In genomic region chr5:123881791-123882244, GRCh38 we compare ENCODE assay signal across 11 cellular contexts.
DNase-seq lines count a peak whose midpoint lies in the region; ATAC-seq, FAIRE-seq and TF ChIP-seq lines count a peak whose summit lies in the region.
"Had no signal": no experiment of that assay in that cellular context is flagged by ENCODE, and none has a peak within 500 bp of the region (broad histone marks: within the 10 kb centered on the region; RNA-seq: fewer than 3 reads in every experiment).

No MANE protein-coding gene starts in this region.

- FAIRE-seq in A549 (lab: Jason Lieb, UNC) (no peak), astrocyte (lab: Jason Lieb, UNC) (peak; percentile 17)

- no peaks in the 10 kb centered on the region for H3K27me3 Mint-ChIP-seq in astrocyte (ENCODE audit: low read depth, unreplicated experiment)

- peaks cover 6% of the 10 kb centered on the region; the same call in 1 of the 3 replicates for H3K4me1 ChIP-seq in A549
- peaks cover 14% of the 10 kb centered on the region for H3K4me1 ChIP-seq in GM23248 (ENCODE audit: insufficient read depth)
- peaks cover 21% of the 10 kb centered on the region for H3K4me1 ChIP-seq in astrocyte (ENCODE audit: insufficient read depth, low read length)
- H3K4me1 ChIP-seq in Peyer's patch, result no peaks in the 10 kb centered on the region

- POLR2A ChIA-PET in A549 (lab: Yijun Ruan, JAX), result no interaction called here

- no peak overlapping the region for H3K9ac ChIP-seq in GM23248
- H3K9ac ChIP-seq in astrocyte (ENCODE audit: low read length), result no peak overlapping the region

- no peaks in the 10 kb centered on the region for H3K9me2 ChIP-seq in GM23248 (ENCODE audit: insufficient read depth)

- peaks cover 16% of the 10 kb centered on the region for H3K4me1 Mint-ChIP-seq in astrocyte (ENCODE audit: low read depth, unreplicated experiment)

- no peak overlapping the region for H3K4me3 Mint-ChIP-seq in astrocyte (ENCODE audit: unreplicated experiment)

- no peak for TF ChIP-seq RAD21 in A549 (conservative IDR thresholded peaks at IDR 0.05 in 1 of 2, IDR thresholded peaks at IDR 0.05 in 1 of 2)

- H3K4me2 ChIP-seq in A549, result 0 out of 3 replicates have a peak overlapping the region, but pooled peaks have one; percentile 11
- H3K4me2 ChIP-seq in GM23248 (ENCODE audit: unreplicated experiment), result no peak overlapping the region
- peak overlapping the region; percentile 40 for H3K4me2 ChIP-seq in astrocyte (ENCODE audit: low read length)

- H3K9me3 Mint-ChIP-seq in astrocyte (ENCODE audit: unreplicated experiment), result no peaks in the 10 kb centered on the region

- peak overlapping the region; percentile 87 for H3K27ac Mint-ChIP-seq in astrocyte (ENCODE audit: unreplicated experiment)

- in situ Hi-C loops in GM23248 (cut with MboI), result no loop called here

- DNase-seq in A549 (ENCODE audit: low read depth in 1 of 2, low spot score in 1 of 2) (no peak), GM23248 (peak; percentile 39), astrocyte (ENCODE audit: low read depth) (peak; percentile 34), iris pigment epithelial cell (ENCODE audit: low read depth) (peak; percentile 16), left lobe of liver (ENCODE audit: low spot score) (no peak), Peyer's patch (no peak), midbrain (lab: John Stamatoyannopoulos, UW) (no peak)
- DNase-seq: AML-193, body of pancreas had no signal

- TF ChIP-seq EP300 in A549 (IDR thresholded peaks at IDR 0.05), result no peak

- no peaks in the 10 kb centered on the region for H3K27me3 ChIP-seq in GM23248 (replicated peaks; ENCODE audit: insufficient read depth)
- H3K27me3 ChIP-seq in astrocyte (ENCODE audit: insufficient read depth, low read length), result no peaks in the 10 kb centered on the region
- H3K27me3 ChIP-seq in Peyer's patch, result no peaks in the 10 kb centered on the region
- H3K27me3 ChIP-seq: body of pancreas had no signal

- WGBS in A549 (ENCODE audit: missing lambda C conversion rate), result 37% methylated on average over 5 of the region's 5 CpGs
- 46 to 52% methylated on average over 5 of the region's 5 CpGs for WGBS in GM23248 (ENCODE audit: low coverage in 1 of 2, low lambda C conversion rate in 2 of 2, missing lambda C conversion rate in 2 of 2), 2 experiments

- no peaks in the 10 kb centered on the region for H3K36me3 ChIP-seq in GM23248 (ENCODE audit: low read depth)
- no peaks in the 10 kb centered on the region for H3K36me3 ChIP-seq in astrocyte (ENCODE audit: insufficient read depth, low read length)
- H3K36me3 ChIP-seq in Peyer's patch, result no peaks in the 10 kb centered on the region

- no peaks in the 10 kb centered on the region for H3K36me3 Mint-ChIP-seq in astrocyte (ENCODE audit: low read depth, unreplicated experiment)

- TF ChIP-seq CTCF in A549 (IDR thresholded peaks at IDR 0.05) (no peak), astrocyte (IDR thresholded peaks at IDR 0.05; ENCODE audit: insufficient read depth, low read depth, low read length) (no peak), Peyer's patch (IDR thresholded peaks at IDR 0.05) (no peak)

- CTCF ChIA-PET in A549 (lab: Yijun Ruan, JAX), result no interaction called here

- H4K20me1 ChIP-seq in GM23248 (ENCODE audit: insufficient read depth) (no peaks in the 10 kb centered on the region), astrocyte (ENCODE audit: insufficient read depth, low read length) (no peaks in the 10 kb centered on the region)

- H3K27ac ChIP-seq in A549 (no peak overlapping the region), GM23248 (no peak overlapping the region), astrocyte (ENCODE audit: low read depth, low read length) (no peak overlapping the region), Peyer's patch (no peak overlapping the region)
- H3K27ac ChIP-seq: body of pancreas had no signal

- H3K4me3 ChIP-seq in A549 (no peak overlapping the region), GM23248 (no peak overlapping the region), astrocyte (ENCODE audit: insufficient read depth, low read depth, low read length) (no peak overlapping the region), Peyer's patch (no peak overlapping the region)
- H3K4me3 ChIP-seq: body of pancreas, skin epidermis had no signal

- H3K9me3 ChIP-seq in A549, result no peaks in the 10 kb centered on the region
- no peaks in the 10 kb centered on the region for H3K9me3 ChIP-seq in GM23248 (ENCODE audit: low read depth)
- H3K9me3 ChIP-seq in astrocyte (ENCODE audit: insufficient read depth, low read depth, low read length), result no peaks in the 10 kb centered on the region
- no peaks in the 10 kb centered on the region for H3K9me3 ChIP-seq in Peyer's patch
- H3K9me3 ChIP-seq: body of pancreas had no signal

- no peaks in the 10 kb centered on the region for H3K79me2 ChIP-seq in GM23248 (ENCODE audit: insufficient read depth)
- no peaks in the 10 kb centered on the region for H3K79me2 ChIP-seq in astrocyte (ENCODE audit: insufficient read depth, low read length)

- ATAC-seq in A549 (no peak), left lobe of liver (no peak), HG03378 (IDR thresholded peaks at IDR 0.05; ENCODE audit: unreplicated experiment) (no peak)
- ATAC-seq: body of pancreas had no signal

- TF ChIP-seq POLR2A in A549 (IDR thresholded peaks at IDR 0.05; ENCODE audit: low read length), result no peak
- no peak for TF ChIP-seq POLR2A in Peyer's patch (IDR thresholded peaks at IDR 0.05)

- H2AFZ ChIP-seq in GM23248, result no peak overlapping the region
- H2AFZ ChIP-seq in astrocyte (ENCODE audit: low read depth, low read length), result no peak overlapping the region

- H3F3A ChIP-seq in GM23248 (ENCODE audit: insufficient read depth), result no peaks in the 10 kb centered on the region

TF ChIP-seq in A549, 52 proteins besides CTCF, POLR2A, EP300 and RAD21:
- TF ChIP-seq FOSL2 (IDR thresholded peaks at IDR 0.05), result no peak
- peak; percentile 21; the same call in 1 of the 2 replicates for TF ChIP-seq FOSL2 (CRISPR knock-in tag; IDR thresholded peaks at IDR 0.05)
- TF ChIP-seq ZSCAN20 (CRISPR knock-in tag; IDR thresholded peaks at IDR 0.05), result no peak

Comparison
In these comparisons a context has a peak if more than half of its experiments do, and no peak if none do; other contexts are left out.
1. DNase-seq: peak in GM23248 (single experiment), astrocyte (single experiment) and iris pigment epithelial cell (single experiment); none in A549 (0 of 2), left lobe of liver (single experiment), Peyer's patch (0 of 3) and midbrain (single experiment).